Comparison of ENCODE assay signal across 9 cellular contexts in genomic region chr9:126325779-126326178, GRCh38. TPM values are rescaled to one million over a fixed set of nuclear protein-coding genes. Genes with fewer than 3 reads are reported as not detected.
DNase-seq lines count a peak whose midpoint lies in the region; ATAC-seq and TF ChIP-seq lines count a peak whose summit lies in the region.
"Had no signal": no experiment of that assay in that cellular context is flagged by ENCODE, and none has a peak within 500 bp of the region (broad histone marks: within the 10 kb centered on the region; RNA-seq: fewer than 3 reads in every experiment).

No MANE protein-coding gene starts in this region.

- DNase-seq in activated T-cell treated with anti-CD3 and anti-CD28 coated beads, Interleukin-2, amount 50 U/mL, for 72 hours: no peak
- no peak for DNase-seq in activated T-cell treated with anti-CD3 and anti-CD28 coated beads, Interleukin-2, amount 50 U/mL, for 48 hours
- DNase-seq in adipocyte (ENCODE audit: low read depth) (no peak), tibial nerve (ENCODE audit: low spot score in 2 of 2) (no peak), amygdala (lab: John Stamatoyannopoulos, UW) (no peak), 8988T (no peak)
- DNase-seq: NCI-H1694 treated with DMSO at 0.1 percent for 48 hours had no signal

- H3K36me3 ChIP-seq in adipocyte (ENCODE audit: control insufficient read depth, insufficient read depth, low read length, severe bottlenecking) (no peaks in the 10 kb centered on the region), mucosa of stomach (ENCODE audit: control insufficient read depth, insufficient read depth, low read length) (no peaks in the 10 kb centered on the region), tibial nerve (no peaks in the 10 kb centered on the region)

- H3K4me1 Mint-ChIP-seq in activated T-cell treated with anti-CD3 and anti-CD28 coated beads, Interleukin-2, amount 50 U/mL, for 72 hours (ENCODE audit: low read depth): peaks cover 34% of the 10 kb centered on the region

- peaks cover 0 to 2% of the 10 kb centered on the region in 2 donors for H3K9me3 Mint-ChIP-seq in activated T-cell treated with anti-CD3 and anti-CD28 coated beads, Interleukin-2, amount 50 U/mL, for 72 hours

- peak overlapping the region; percentile 55 for H3K27ac Mint-ChIP-seq in activated T-cell treated with anti-CD3 and anti-CD28 coated beads, Interleukin-2, amount 50 U/mL, for 72 hours

- no peak for TF ChIP-seq CTCF in tibial nerve (IDR thresholded peaks at IDR 0.05)

- H3K4me1 ChIP-seq in adipocyte (ENCODE audit: control insufficient read depth, insufficient read depth, low read length): peaks cover 12% of the 10 kb centered on the region
- no peaks in the 10 kb centered on the region for H3K4me1 ChIP-seq in mucosa of stomach (ENCODE audit: control insufficient read depth, insufficient read depth, low read length)
- H3K4me1 ChIP-seq in tibial nerve: peaks cover 0 to 45% (median 13%) of the 10 kb centered on the region in 4 donors

- H3K9ac ChIP-seq in adipocyte (ENCODE audit: low read length): peak overlapping the region; percentile 85
- peak overlapping the region; percentile 53 for H3K9ac ChIP-seq in mucosa of stomach (ENCODE audit: low read length)

- peaks cover 11% of the 10 kb centered on the region for H3K27me3 Mint-ChIP-seq in activated T-cell treated with anti-CD3 and anti-CD28 coated beads, Interleukin-2, amount 50 U/mL, for 72 hours (ENCODE audit: low read depth)

- H3K4me3 Mint-ChIP-seq in activated T-cell treated with anti-CD3 and anti-CD28 coated beads, Interleukin-2, amount 50 U/mL, for 72 hours: peak overlapping the region; percentile 82 to 84

- TF ChIP-seq POLR2A in tibial nerve (IDR thresholded peaks at IDR 0.05): no peak

- 80 to 88% methylated on average over 5 of the region's 5 CpGs for WGBS in tibial nerve, 2 donors

- TF ChIP-seq EP300 in tibial nerve (IDR thresholded peaks at IDR 0.05): no peak

- H3K4me3 ChIP-seq in adipocyte (ENCODE audit: low read length): peak overlapping the region; percentile 78
- no peak overlapping the region for H3K4me3 ChIP-seq in mucosa of stomach (ENCODE audit: low read length)
- peak overlapping the region; percentile 51 to 82 (median 54) for H3K4me3 ChIP-seq in tibial nerve

- H3K36me3 Mint-ChIP-seq in activated T-cell treated with anti-CD3 and anti-CD28 coated beads, Interleukin-2, amount 50 U/mL, for 72 hours (ENCODE audit: insufficient read depth in 2 of 2): peaks cover 3% of the 10 kb centered on the region in 2 donors

- H3K9me3 ChIP-seq in adipocyte (ENCODE audit: control insufficient read depth, low read length) (peaks cover 9% of the 10 kb centered on the region), mucosa of stomach (ENCODE audit: control insufficient read depth, low read length) (no peaks in the 10 kb centered on the region), tibial nerve (peaks cover 0 to 15% (median 0%) of the 10 kb centered on the region in 4 donors)

- peak overlapping the region; percentile 84 to 94 (median 90) for H3K27ac ChIP-seq in tibial nerve

- no peak for ATAC-seq in activated T-cell treated with anti-CD3 and anti-CD28 coated beads, Interleukin-2, amount 50 U/mL, for 72 hours (replicated peaks in 1 of 2)
- ATAC-seq in GM21390 (IDR thresholded peaks at IDR 0.05; ENCODE audit: unreplicated experiment): no peak

- H3K27me3 ChIP-seq in adipocyte (replicated peaks; ENCODE audit: control insufficient read depth, insufficient read depth, low read length) (no peaks in the 10 kb centered on the region), mucosa of stomach (ENCODE audit: control insufficient read depth, insufficient read depth, low read length) (peaks cover 4% of the 10 kb centered on the region), tibial nerve (no peaks in the 10 kb centered on the region)

RNA-seq across cellular contexts. Expression of gene MVB12B, which starts 0.8 kb away (rescaled TPM):
- total RNA-seq in activated T-cell treated with anti-CD3 and anti-CD28 coated beads, Interleukin-2, amount 50 U/mL, for 72 hours: 10 to 100 TPM; 11.5 to 17.1 TPM
- total RNA-seq in tibial nerve: 10 to 100 TPM; 27.2 to 36.9 (median 33.2) TPM
